ENCODE assay signal across 1 cellular context in the genomic region with DNA sequence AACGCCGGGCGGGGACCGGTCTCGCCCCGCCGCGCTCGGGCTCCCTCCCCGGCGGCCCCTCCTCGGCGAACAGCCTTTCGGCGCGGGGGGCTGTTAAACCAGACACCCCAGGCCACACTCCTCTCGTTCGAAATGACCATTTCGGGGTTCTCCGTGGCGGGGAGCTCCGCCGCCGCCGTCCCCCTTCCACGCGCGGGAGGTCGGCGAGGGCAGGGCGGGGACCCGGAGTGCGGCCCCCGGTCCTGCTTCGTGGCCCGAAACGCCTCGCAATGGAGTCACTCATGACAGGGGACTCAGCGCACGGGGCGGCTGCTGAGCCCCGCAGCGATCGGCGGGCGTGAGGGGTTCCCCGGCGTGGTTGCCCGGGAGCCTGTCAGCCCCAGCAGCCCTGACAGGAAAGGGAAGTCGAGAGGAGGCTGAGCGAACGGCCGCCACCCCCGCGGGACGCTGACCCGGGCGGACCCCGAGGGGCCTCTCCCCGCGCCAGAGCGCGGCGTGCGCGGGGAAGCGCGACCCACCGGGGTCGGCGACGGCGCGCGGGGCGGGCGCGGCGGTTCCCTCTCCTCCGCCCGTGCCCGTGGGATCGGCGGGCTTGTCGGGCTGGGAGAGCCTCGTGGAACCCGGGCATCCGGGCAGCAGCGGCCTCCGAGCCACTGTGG.
TF ChIP-seq lines count a peak whose summit lies in the region.

No MANE protein-coding gene starts in this region.

TF ChIP-seq in K562, 482 proteins besides CTCF, POLR2A, EP300 and RAD21 (continued from another document):
- TF ChIP-seq, protein P1, sequence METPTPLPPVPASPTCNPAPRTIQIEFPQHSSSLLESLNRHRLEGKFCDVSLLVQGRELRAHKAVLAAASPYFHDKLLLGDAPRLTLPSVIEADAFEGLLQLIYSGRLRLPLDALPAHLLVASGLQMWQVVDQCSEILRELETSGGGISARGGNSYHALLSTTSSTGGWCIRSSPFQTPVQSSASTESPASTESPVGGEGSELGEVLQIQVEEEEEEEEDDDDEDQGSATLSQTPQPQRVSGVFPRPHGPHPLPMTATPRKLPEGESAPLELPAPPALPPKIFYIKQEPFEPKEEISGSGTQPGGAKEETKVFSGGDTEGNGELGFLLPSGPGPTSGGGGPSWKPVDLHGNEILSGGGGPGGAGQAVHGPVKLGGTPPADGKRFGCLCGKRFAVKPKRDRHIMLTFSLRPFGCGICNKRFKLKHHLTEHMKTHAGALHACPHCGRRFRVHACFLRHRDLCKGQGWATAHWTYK (CRISPR knock-in tag; IDR thresholded peaks at IDR 0.05): peak; percentile 89; the same call in 1 of the 2 replicates
- TF ChIP-seq KDM5B (IDR thresholded peaks at IDR 0.05; ENCODE audit: insufficient replicate concordance, low read depth, low read length): peak; percentile 50
- TF ChIP-seq POU5F1 (IDR thresholded peaks at IDR 0.05; ENCODE audit: borderline replicate concordance, low read depth, low read length, partially characterized antibody): no peak
- peak; percentile 45; the same call in 1 of the 2 replicates for TF ChIP-seq ZNF324 (CRISPR knock-in tag; IDR thresholded peaks at IDR 0.05)
- TF ChIP-seq MED1 (CRISPR knock-in tag; IDR thresholded peaks at IDR 0.05; ENCODE audit: borderline replicate concordance): no peak
- TF ChIP-seq EP400 (IDR thresholded peaks at IDR 0.05): peak; percentile 33; the same call in 1 of the 2 replicates
- peak; percentile 59 for TF ChIP-seq ZFX (CRISPR knock-in tag; IDR thresholded peaks at IDR 0.05)
- TF ChIP-seq ZNF174 (CRISPR knock-in tag; IDR thresholded peaks at IDR 0.05): no peak
- TF ChIP-seq, protein P2, sequence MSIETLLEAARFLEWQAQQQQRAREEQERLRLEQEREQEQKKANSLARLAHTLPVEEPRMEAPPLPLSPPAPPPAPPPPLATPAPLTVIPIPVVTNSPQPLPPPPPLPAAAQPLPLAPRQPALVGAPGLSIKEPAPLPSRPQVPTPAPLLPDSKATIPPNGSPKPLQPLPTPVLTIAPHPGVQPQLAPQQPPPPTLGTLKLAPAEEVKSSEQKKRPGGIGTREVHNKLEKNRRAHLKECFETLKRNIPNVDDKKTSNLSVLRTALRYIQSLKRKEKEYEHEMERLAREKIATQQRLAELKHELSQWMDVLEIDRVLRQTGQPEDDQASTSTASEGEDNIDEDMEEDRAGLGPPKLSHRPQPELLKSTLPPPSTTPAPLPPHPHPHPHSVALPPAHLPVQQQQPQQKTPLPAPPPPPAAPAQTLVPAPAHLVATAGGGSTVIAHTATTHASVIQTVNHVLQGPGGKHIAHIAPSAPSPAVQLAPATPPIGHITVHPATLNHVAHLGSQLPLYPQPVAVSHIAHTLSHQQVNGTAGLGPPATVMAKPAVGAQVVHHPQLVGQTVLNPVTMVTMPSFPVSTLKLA (conservative IDR thresholded peaks at IDR 0.05): peak; percentile 20 to 50; a peak in 1 of 4 replicates
- TF ChIP-seq, protein P3, sequence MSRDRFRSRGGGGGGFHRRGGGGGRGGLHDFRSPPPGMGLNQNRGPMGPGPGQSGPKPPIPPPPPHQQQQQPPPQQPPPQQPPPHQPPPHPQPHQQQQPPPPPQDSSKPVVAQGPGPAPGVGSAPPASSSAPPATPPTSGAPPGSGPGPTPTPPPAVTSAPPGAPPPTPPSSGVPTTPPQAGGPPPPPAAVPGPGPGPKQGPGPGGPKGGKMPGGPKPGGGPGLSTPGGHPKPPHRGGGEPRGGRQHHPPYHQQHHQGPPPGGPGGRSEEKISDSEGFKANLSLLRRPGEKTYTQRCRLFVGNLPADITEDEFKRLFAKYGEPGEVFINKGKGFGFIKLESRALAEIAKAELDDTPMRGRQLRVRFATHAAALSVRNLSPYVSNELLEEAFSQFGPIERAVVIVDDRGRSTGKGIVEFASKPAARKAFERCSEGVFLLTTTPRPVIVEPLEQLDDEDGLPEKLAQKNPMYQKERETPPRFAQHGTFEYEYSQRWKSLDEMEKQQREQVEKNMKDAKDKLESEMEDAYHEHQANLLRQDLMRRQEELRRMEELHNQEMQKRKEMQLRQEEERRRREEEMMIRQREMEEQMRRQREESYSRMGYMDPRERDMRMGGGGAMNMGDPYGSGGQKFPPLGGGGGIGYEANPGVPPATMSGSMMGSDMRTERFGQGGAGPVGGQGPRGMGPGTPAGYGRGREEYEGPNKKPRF (IDR thresholded peaks at IDR 0.05; ENCODE audit: low read depth, low read length): no peak
- TF ChIP-seq, protein P4, sequence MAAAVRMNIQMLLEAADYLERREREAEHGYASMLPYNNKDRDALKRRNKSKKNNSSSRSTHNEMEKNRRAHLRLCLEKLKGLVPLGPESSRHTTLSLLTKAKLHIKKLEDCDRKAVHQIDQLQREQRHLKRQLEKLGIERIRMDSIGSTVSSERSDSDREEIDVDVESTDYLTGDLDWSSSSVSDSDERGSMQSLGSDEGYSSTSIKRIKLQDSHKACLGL (CRISPR knock-in tag; IDR thresholded peaks at IDR 0.05; ENCODE audit: borderline replicate concordance, poor library complexity, severe bottlenecking): peak; percentile 26
- peak; percentile 27; the same call in 1 of the 2 replicates for TF ChIP-seq ZNF431 (CRISPR knock-in tag; IDR thresholded peaks at IDR 0.05)
- TF ChIP-seq SMAD4 (CRISPR knock-in tag; conservative IDR thresholded peaks at IDR 0.05): peak; percentile 79
- TF ChIP-seq GATAD2A (IDR thresholded peaks at IDR 0.05): no peak
- TF ChIP-seq, protein P5, sequence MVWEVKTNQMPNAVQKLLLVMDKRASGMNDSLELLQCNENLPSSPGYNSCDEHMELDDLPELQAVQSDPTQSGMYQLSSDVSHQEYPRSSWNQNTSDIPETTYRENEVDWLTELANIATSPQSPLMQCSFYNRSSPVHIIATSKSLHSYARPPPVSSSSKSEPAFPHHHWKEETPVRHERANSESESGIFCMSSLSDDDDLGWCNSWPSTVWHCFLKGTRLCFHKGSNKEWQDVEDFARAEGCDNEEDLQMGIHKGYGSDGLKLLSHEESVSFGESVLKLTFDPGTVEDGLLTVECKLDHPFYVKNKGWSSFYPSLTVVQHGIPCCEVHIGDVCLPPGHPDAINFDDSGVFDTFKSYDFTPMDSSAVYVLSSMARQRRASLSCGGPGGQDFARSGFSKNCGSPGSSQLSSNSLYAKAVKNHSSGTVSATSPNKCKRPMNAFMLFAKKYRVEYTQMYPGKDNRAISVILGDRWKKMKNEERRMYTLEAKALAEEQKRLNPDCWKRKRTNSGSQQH (CRISPR knock-in tag; IDR thresholded peaks at IDR 0.05): peak; percentile 78; the same call in 1 of the 2 replicates
- TF ChIP-seq, protein P6, sequence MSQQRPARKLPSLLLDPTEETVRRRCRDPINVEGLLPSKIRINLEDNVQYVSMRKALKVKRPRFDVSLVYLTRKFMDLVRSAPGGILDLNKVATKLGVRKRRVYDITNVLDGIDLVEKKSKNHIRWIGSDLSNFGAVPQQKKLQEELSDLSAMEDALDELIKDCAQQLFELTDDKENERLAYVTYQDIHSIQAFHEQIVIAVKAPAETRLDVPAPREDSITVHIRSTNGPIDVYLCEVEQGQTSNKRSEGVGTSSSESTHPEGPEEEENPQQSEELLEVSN (IDR thresholded peaks at IDR 0.05; ENCODE audit: borderline replicate concordance in 1 of 2, extremely low read depth in 1 of 2, insufficient read depth in 1 of 2, insufficient read length in 1 of 2, low read depth in 1 of 2, low read length in 1 of 2, poor library complexity in 1 of 2, severe bottlenecking in 1 of 2): peak in 1 of 2 experiments; percentile 63
- TF ChIP-seq ZBTB7A (IDR thresholded peaks at IDR 0.05; ENCODE audit: borderline replicate concordance, control insufficient read depth, low read depth, low read length): peak; percentile 86
- TF ChIP-seq ZBTB17 (CRISPR knock-in tag; IDR thresholded peaks at IDR 0.05): peak; percentile 84
- peak; percentile 33; the same call in 1 of the 2 replicates for TF ChIP-seq FOSL1 (tag; conservative IDR thresholded peaks at IDR 0.05)
- TF ChIP-seq, protein P7, sequence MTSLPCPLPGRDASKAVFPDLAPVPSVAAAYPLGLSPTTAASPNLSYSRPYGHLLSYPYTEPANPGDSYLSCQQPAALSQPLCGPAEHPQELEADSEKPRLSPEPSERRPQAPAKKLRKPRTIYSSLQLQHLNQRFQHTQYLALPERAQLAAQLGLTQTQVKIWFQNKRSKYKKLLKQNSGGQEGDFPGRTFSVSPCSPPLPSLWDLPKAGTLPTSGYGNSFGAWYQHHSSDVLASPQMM (CRISPR knock-in tag; IDR thresholded peaks at IDR 0.05): no peak
- no peak for TF ChIP-seq NFATC3 (IDR thresholded peaks at IDR 0.05)
- TF ChIP-seq, protein P8, sequence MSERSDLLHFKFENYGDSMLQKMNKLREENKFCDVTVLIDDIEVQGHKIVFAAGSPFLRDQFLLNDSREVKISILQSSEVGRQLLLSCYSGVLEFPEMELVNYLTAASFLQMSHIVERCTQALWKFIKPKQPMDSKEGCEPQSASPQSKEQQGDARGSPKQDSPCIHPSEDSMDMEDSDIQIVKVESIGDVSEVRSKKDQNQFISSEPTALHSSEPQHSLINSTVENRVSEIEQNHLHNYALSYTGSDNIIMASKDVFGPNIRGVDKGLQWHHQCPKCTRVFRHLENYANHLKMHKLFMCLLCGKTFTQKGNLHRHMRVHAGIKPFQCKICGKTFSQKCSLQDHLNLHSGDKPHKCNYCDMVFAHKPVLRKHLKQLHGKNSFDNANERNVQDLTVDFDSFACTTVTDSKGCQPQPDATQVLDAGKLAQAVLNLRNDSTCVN (CRISPR knock-in tag; IDR thresholded peaks at IDR 0.05): 0 out of 2 replicates have a peak, but pooled peaks have one; percentile 49
- TF ChIP-seq HDAC1 (IDR thresholded peaks at IDR 0.05): peak in 1 of 2 experiments; percentile 67; a peak in 2 of 4 replicates
- TF ChIP-seq IFI16 (CRISPR knock-in tag; IDR thresholded peaks at IDR 0.05): 0 out of 2 replicates have a peak, but pooled peaks have one; percentile 33
